In the genomic region with DNA sequence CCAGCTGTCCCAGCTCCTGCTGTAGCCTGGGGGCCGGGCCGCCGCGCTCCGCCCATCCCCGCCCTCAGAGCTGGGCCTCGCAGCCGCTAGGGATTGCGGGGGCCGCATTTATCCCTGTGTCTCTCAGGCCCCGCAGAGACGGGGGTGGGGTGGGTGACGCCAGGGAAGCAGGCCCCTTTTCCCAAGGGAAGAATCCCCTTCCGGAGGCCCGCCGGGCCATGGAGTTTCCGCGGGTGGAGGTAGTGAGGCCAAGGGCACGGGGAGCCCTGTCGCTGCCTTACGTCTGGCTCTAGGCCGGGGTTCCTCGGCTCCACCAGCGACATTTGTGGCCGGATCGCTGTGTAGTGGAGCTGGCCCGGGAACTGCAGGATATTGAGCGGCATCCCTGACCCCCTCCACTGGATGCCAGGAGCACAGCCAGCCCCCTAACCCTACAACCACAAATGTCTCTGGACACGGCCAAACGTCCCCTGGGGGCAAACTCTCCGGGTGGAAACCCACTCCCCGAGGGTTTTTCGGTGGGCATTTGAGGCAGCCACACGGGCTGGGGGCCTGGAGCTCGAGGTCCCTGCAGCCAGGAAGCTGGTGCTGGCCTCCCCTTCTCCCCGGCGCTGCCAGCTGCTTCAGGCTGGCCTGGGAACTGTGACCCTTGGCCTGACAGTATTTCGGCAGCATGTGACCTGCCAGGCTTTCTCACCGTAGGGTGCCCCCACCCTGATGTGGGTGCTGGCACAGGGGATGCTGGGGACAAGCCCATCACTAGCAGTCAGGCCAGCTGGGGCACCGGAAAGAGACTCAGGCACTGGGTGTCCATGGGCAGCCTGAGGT, we compare ENCODE assay signal across 8 cellular contexts. TPM values are rescaled to one million over a fixed set of nuclear protein-coding genes. Genes with fewer than 3 reads are reported as not detected.
DNase-seq lines count a peak whose midpoint lies in the region; ATAC-seq and TF ChIP-seq lines count a peak whose summit lies in the region.

No MANE protein-coding gene starts in this region.

- ATAC-seq in GM21723 (IDR thresholded peaks at IDR 0.05; ENCODE audit: unreplicated experiment) = peak; percentile 86
- ATAC-seq in gastroesophageal sphincter = peak; percentile 50

- H3K4me1 Mint-ChIP-seq in activated CD4-positive, alpha-beta memory T cell treated with anti-CD3 and anti-CD28 coated beads for 36 hours (ENCODE audit: low read depth) = peaks cover 13% of the 10 kb centered on the region

- H3K4me1 ChIP-seq in gastroesophageal sphincter (peaks cover 0 to 49% (median 25%) of the 10 kb centered on the region in 3 donors), neutrophil (ENCODE audit: control insufficient read depth in 1 of 2, insufficient read depth in 1 of 2, low read depth in 1 of 2, low read length in 1 of 2) (peaks cover 19 to 26% of the 10 kb centered on the region in 2 experiments)

- POLR2A ChIA-PET in activated CD4-positive, alpha-beta memory T cell treated with anti-CD3 and anti-CD28 coated beads for 36 hours (lab: Charles Lee) = interaction anchor here (0.7 kb wide), 1 partner anchor 442 kb away, joined by 3 read pairs; no protein-coding TSS in a partner anchor

- no peaks in the 10 kb centered on the region for H3K9me3 ChIP-seq in gastroesophageal sphincter
- no peaks in the 10 kb centered on the region for H3K9me3 ChIP-seq in neutrophil

- DNase-seq in LHCN-M2 (ENCODE audit: low read depth) (peak; percentile 10), cerebellar nuclear complex (lab: John Stamatoyannopoulos, UW) (no peak), SW 1271 (lab: John Stamatoyannopoulos, UW) (no peak)
- no peak for DNase-seq in activated CD4-positive, alpha-beta memory T cell treated with anti-CD3 and anti-CD28 coated beads for 36 hours

- intact Hi-C loops in activated CD4-positive, alpha-beta memory T cell treated with anti-CD3 and anti-CD28 coated beads for 36 hours (cut with micrococcal nuclease) = no loop called here

- H3K27me3 ChIP-seq in gastroesophageal sphincter = peaks cover 9% of the 10 kb centered on the region
- H3K27me3 ChIP-seq in neutrophil = peaks cover 22% of the 10 kb centered on the region

- H3K4me3 ChIP-seq in GM08714 (ENCODE audit: low read length) = peak overlapping the region; percentile 30; the same call in 1 of the 2 replicates
- H3K4me3 ChIP-seq in gastroesophageal sphincter = peak overlapping the region; percentile 9 to 55
- H3K4me3 ChIP-seq in neutrophil (ENCODE audit: low read depth in 1 of 2, low read length in 1 of 2) = peak overlapping the region; percentile 58 to 70

- H3K36me3 Mint-ChIP-seq in activated CD4-positive, alpha-beta memory T cell treated with anti-CD3 and anti-CD28 coated beads for 36 hours = no peaks in the 10 kb centered on the region

- H3K36me3 ChIP-seq in gastroesophageal sphincter (no peaks in the 10 kb centered on the region), neutrophil (no peaks in the 10 kb centered on the region)

- H3K4me3 Mint-ChIP-seq in activated CD4-positive, alpha-beta memory T cell treated with anti-CD3 and anti-CD28 coated beads for 36 hours = peak overlapping the region; percentile 12

- 37% methylated on average over 5 of the region's 40 CpGs; no CpG with 5 or more reads in 1 of the 2 donors for WGBS in gastroesophageal sphincter (ENCODE audit: low coverage in 1 of 2), 2 donors

- H3K27ac ChIP-seq in gastroesophageal sphincter (peak overlapping the region; percentile 26 to 88 (median 86)), neutrophil (peak overlapping the region; percentile 61)

- TF ChIP-seq CTCF in gastroesophageal sphincter (IDR thresholded peaks at IDR 0.05) = peak in 3 of 4 experiments; percentile 39 to 56 (median 54)
- no peak for TF ChIP-seq CTCF in neutrophil (IDR thresholded peaks at IDR 0.05)

- CTCF ChIA-PET in activated CD4-positive, alpha-beta memory T cell treated with anti-CD3 and anti-CD28 coated beads for 36 hours (lab: Charles Lee) = interaction anchor here (0.8 to 5.4 kb wide), 11 partner anchors 9 to 243 kb away, joined by 3 to 39 read pairs (median 4); no protein-coding TSS in a partner anchor

- peaks cover 3% of the 10 kb centered on the region for H3K27me3 Mint-ChIP-seq in activated CD4-positive, alpha-beta memory T cell treated with anti-CD3 and anti-CD28 coated beads for 36 hours

- H3K27ac Mint-ChIP-seq in activated CD4-positive, alpha-beta memory T cell treated with anti-CD3 and anti-CD28 coated beads for 36 hours = no peak overlapping the region

- H3K9me3 Mint-ChIP-seq in activated CD4-positive, alpha-beta memory T cell treated with anti-CD3 and anti-CD28 coated beads for 36 hours = no peaks in the 10 kb centered on the region

- peak; percentile 57 to 58 for TF ChIP-seq POLR2A in gastroesophageal sphincter (IDR thresholded peaks at IDR 0.05)

- no peak for TF ChIP-seq EP300 in gastroesophageal sphincter (IDR thresholded peaks at IDR 0.05)

RNA-seq across cellular contexts. Expression of a gene that starts 12.0 kb away (rescaled TPM):
- total RNA-seq in LHCN-M2 (2014; rRNA removed) = not detected in 2 replicates
- not detected for polyA plus RNA-seq in LHCN-M2 (2012)
- total RNA-seq in activated CD4-positive, alpha-beta memory T cell treated with anti-CD3 and anti-CD28 coated beads for 36 hours = 10 to 100 TPM; 11.3 to 12.3 TPM
- total RNA-seq in gastroesophageal sphincter = 1 to 10 TPM; 2.0 to 5.8 (median 3.1) TPM

RNA-seq across cellular contexts. Expression of a gene that starts 22.5 kb away (rescaled TPM):
- total RNA-seq in LHCN-M2 (2014; rRNA removed) = not detected in 2 replicates
- not detected for polyA plus RNA-seq in LHCN-M2 (2012)
- under 1 TPM; 0.40 to 0.41 TPM for total RNA-seq in activated CD4-positive, alpha-beta memory T cell treated with anti-CD3 and anti-CD28 coated beads for 36 hours
- 10 to 100 TPM; 11.3 to 27.2 (median 14.3) TPM for total RNA-seq in gastroesophageal sphincter

Comparison
In these comparisons a context has a peak if more than half of its experiments do, and no peak if none do; other contexts are left out.
1. RNA of a gene that starts 22.5 kb away (total RNA-seq): 11.3 to 27.2 TPM in gastroesophageal sphincter; 0.40 to 0.41 TPM in activated CD4-positive, alpha-beta memory T cell treated with anti-CD3 and anti-CD28 coated beads for 36 hours and not detected in LHCN-M2; every median in the first group is over 4 times any median in the second.
2. Peak in every context shown above with its lines, with median percentiles within 50 percentile points of each other: H3K4me3 ChIP-seq.